Comparison of ENCODE assay signal across 11 cellular contexts in the genomic region with DNA sequence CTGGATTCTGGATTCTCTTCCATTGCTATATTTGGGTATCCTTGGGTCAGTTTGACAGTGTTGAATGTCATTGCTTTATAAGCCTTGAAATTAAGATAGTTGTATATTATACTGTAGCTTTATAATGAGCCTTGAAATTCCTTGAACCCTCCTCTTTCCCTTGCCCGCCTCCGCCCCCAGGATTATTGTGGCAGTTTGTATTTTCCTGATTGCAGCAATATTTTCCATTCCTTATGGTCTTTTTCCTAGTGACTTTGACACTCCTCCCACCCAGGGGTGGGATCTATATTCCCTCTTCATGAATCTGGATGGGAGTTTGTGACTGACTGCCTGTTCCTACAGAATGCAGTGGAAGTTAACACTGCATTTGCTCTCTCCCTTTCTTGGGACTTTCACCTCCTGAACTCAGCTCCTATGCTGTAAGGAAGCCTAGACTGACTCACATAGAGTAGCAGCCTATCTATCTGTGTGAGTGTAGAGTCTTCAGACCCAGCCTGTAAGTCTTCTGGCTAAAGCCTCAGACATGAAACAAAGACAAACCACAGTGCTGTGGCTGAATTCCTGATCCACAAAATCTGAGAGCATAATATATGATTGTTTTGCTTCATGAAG. TPM values are rescaled to one million over a fixed set of nuclear protein-coding genes. Genes with fewer than 3 reads are reported as not detected.
DNase-seq lines count a peak whose midpoint lies in the region; ATAC-seq and TF ChIP-seq lines count a peak whose summit lies in the region.
"Had no signal": no experiment of that assay in that cellular context is flagged by ENCODE, and none has a peak within 500 bp of the region (broad histone marks: within the 10 kb centered on the region; RNA-seq: fewer than 3 reads in every experiment).

No MANE protein-coding gene starts in this region.

- CTCF ChIA-PET in MCF 10A (lab: Yijun Ruan, JAX): interaction anchor here (0.6 to 0.9 kb wide), 2 partner anchors 28 to 72 kb away, joined by 3 read pairs; no protein-coding TSS in a partner anchor

- no peaks in the 10 kb centered on the region for H3K27me3 ChIP-seq in trophoblast cell (ENCODE audit: insufficient read depth, low read length)
- H3K27me3 ChIP-seq: neutrophil, testis had no signal

- DNase-seq in Daoy (ENCODE audit: low read depth) (peak; percentile 1), NB4 (ENCODE audit: low read depth) (peak; percentile 25), MCF 10A (ENCODE audit: unreplicated experiment) (peak; percentile 18), trophoblast cell (no peak), NCI-H1436 (lab: John Stamatoyannopoulos, UW) (no peak)
- no peak for DNase-seq in natural killer cell treated with Interleukin-12 subunit alpha and Interleukin-12 subunit beta and Interleukin-15 and Interleukin-18, amount 100 ng/mL, for 72 hours (ENCODE audit: low spot score)
- no peak for DNase-seq in stimulated activated CD4-positive, alpha-beta T cell treated with anti-CD3 and anti-CD28 coated beads, Interleukin-2, amount 100 ng/mL, for 24 hours
- DNase-seq in activated effector memory CD4-positive, alpha-beta T cell treated with Interleukin-2 at 50 U/mL for 16 hours: no peak
- DNase-seq: effector CD8-positive, alpha-beta T cell; testis had no signal

- TF ChIP-seq CTCF in NB4 (IDR thresholded peaks at IDR 0.05; ENCODE audit: low read depth, low read length): no peak
- no peak for TF ChIP-seq CTCF in MCF 10A (IDR thresholded peaks at IDR 0.05; ENCODE audit: unreplicated experiment)

- no peak overlapping the region for H2AK5ac ChIP-seq in trophoblast cell (ENCODE audit: low read length)

- H3K4ac ChIP-seq in trophoblast cell (ENCODE audit: low read depth, low read length): no peak overlapping the region

- H3K27ac ChIP-seq in trophoblast cell (ENCODE audit: low read depth, low read length): no peak overlapping the region
- H3K27ac ChIP-seq: neutrophil had no signal

- H3K36me3 Mint-ChIP-seq in MCF 10A (ENCODE audit: insufficient read depth, unreplicated experiment): no peaks in the 10 kb centered on the region
- no peaks in the 10 kb centered on the region for H3K36me3 Mint-ChIP-seq in natural killer cell treated with Interleukin-12 subunit alpha and Interleukin-12 subunit beta and Interleukin-15 and Interleukin-18, amount 100 ng/mL, for 72 hours

- H3K9me3 ChIP-seq in trophoblast cell (ENCODE audit: insufficient read depth, low read depth, low read length): no peaks in the 10 kb centered on the region
- H3K9me3 ChIP-seq: neutrophil, testis had no signal

- peak overlapping the region; percentile 17 for H3K27ac Mint-ChIP-seq in MCF 10A (ENCODE audit: low read depth, unreplicated experiment)
- peak overlapping the region; percentile 38 to 61 for H3K27ac Mint-ChIP-seq in natural killer cell treated with Interleukin-12 subunit alpha and Interleukin-12 subunit beta and Interleukin-15 and Interleukin-18, amount 100 ng/mL, for 72 hours

- no CpG with 5 or more reads among the region's 2 CpGs for WGBS in trophoblast cell (ENCODE audit: extremely low coverage, insufficient coverage, insufficient read length)

- H3K79me1 ChIP-seq in trophoblast cell (ENCODE audit: low read length): peaks cover 5% of the 10 kb centered on the region

- intact Hi-C loops in MCF 10A (cut with micrococcal nuclease): no loop called here

- no peak overlapping the region for H4K8ac ChIP-seq in trophoblast cell (ENCODE audit: low read depth, low read length)

- H3K4me1 ChIP-seq in trophoblast cell (ENCODE audit: control insufficient read depth in 1 of 2, insufficient read depth in 2 of 2, low read length in 2 of 2): no peaks in the 10 kb centered on the region
- H3K4me1 ChIP-seq: testis had no signal

- no peak overlapping the region for H4K12ac ChIP-seq in trophoblast cell (ENCODE audit: low read depth, low read length)

- no peak overlapping the region for H2BK5ac ChIP-seq in trophoblast cell (ENCODE audit: low read depth, low read length, poor library complexity)

- H3K14ac ChIP-seq in trophoblast cell (ENCODE audit: low read length): no peak overlapping the region

- H3K18ac ChIP-seq in trophoblast cell (ENCODE audit: low read length): no peak overlapping the region

- H3K9me3 Mint-ChIP-seq in MCF 10A (ENCODE audit: unreplicated experiment): no peaks in the 10 kb centered on the region
- H3K9me3 Mint-ChIP-seq in natural killer cell treated with Interleukin-12 subunit alpha and Interleukin-12 subunit beta and Interleukin-15 and Interleukin-18, amount 100 ng/mL, for 72 hours: no peaks in the 10 kb centered on the region

- no peak for ATAC-seq in natural killer cell treated with Interleukin-12 subunit alpha and Interleukin-12 subunit beta and Interleukin-15 and Interleukin-18, amount 100 ng/mL, for 72 hours

- TF ChIP-seq POLR2A in NB4 (IDR thresholded peaks at IDR 0.05; ENCODE audit: extremely low read depth, insufficient read length): no peak

- H3K4me1 Mint-ChIP-seq in MCF 10A (ENCODE audit: insufficient read depth, unreplicated experiment): peaks cover 13% of the 10 kb centered on the region
- H3K4me1 Mint-ChIP-seq in natural killer cell treated with Interleukin-12 subunit alpha and Interleukin-12 subunit beta and Interleukin-15 and Interleukin-18, amount 100 ng/mL, for 72 hours (ENCODE audit: low read depth in 2 of 2): peaks cover 6 to 12% of the 10 kb centered on the region in 2 donors

- H4K91ac ChIP-seq in trophoblast cell (ENCODE audit: low read depth, low read length): no peak overlapping the region

- no TSS peak for BruUV-seq in MCF 10A (replicated peaks; lab: Mats Ljungman, UMichigan)

- POLR2A ChIA-PET in MCF 10A (lab: Yijun Ruan, JAX): interaction anchor here (1.1 to 3.4 kb wide), 3 partner anchors 33 to 43 kb away, joined by 5 to 35 read pairs (median 21); a partner anchor contains a TSS

- H2AFZ ChIP-seq in trophoblast cell (ENCODE audit: insufficient read depth, low read length, poor library complexity): no peak overlapping the region

- H3K27me3 Mint-ChIP-seq in MCF 10A (ENCODE audit: insufficient read depth, unreplicated experiment): peaks cover 23% of the 10 kb centered on the region
- peaks cover 0 to 8% of the 10 kb centered on the region in 2 donors for H3K27me3 Mint-ChIP-seq in natural killer cell treated with Interleukin-12 subunit alpha and Interleukin-12 subunit beta and Interleukin-15 and Interleukin-18, amount 100 ng/mL, for 72 hours

- no peaks in the 10 kb centered on the region for H3K36me3 ChIP-seq in trophoblast cell (ENCODE audit: control insufficient read depth in 1 of 2, insufficient read depth in 2 of 2, low read length in 2 of 2)
- H3K36me3 ChIP-seq: neutrophil had no signal

- no peak overlapping the region for H2BK12ac ChIP-seq in trophoblast cell (ENCODE audit: low read length)

- H3K4me3 ChIP-seq in NB4 (ENCODE audit: low read depth, low read length) (peak overlapping the region; percentile 89), trophoblast cell (ENCODE audit: low read depth, low read length) (no peak overlapping the region)
- H3K4me3 ChIP-seq: testis had no signal

- H2BK120ac ChIP-seq in trophoblast cell (ENCODE audit: insufficient read depth, low read length, poor library complexity): no peak overlapping the region

- H3K23ac ChIP-seq in trophoblast cell (ENCODE audit: low read length): no peak overlapping the region

- peaks cover 5% of the 10 kb centered on the region for H3K79me2 ChIP-seq in trophoblast cell (ENCODE audit: control insufficient read depth, insufficient read depth, low read length, poor library complexity)

- no peak overlapping the region for H3K4me2 ChIP-seq in trophoblast cell (ENCODE audit: low read length)

- H3K9ac ChIP-seq in trophoblast cell (ENCODE audit: low read length): no peak overlapping the region

- peak overlapping the region; percentile 46 for H3K4me3 Mint-ChIP-seq in MCF 10A (ENCODE audit: unreplicated experiment)
- H3K4me3 Mint-ChIP-seq in natural killer cell treated with Interleukin-12 subunit alpha and Interleukin-12 subunit beta and Interleukin-15 and Interleukin-18, amount 100 ng/mL, for 72 hours: peak overlapping the region; percentile 89

RNA-seq across cellular contexts. Expression of a gene that starts 2.2 kb away (rescaled TPM):
- total RNA-seq in Daoy (2014; rRNA removed; shearing (Covaris generic)): 56.2 and 56.3 TPM in 2 replicates
- total RNA-seq in MCF 10A (2022): 54.8 and 70.2 TPM in 2 replicates
- total RNA-seq in natural killer cell treated with Interleukin-12 subunit alpha and Interleukin-12 subunit beta and Interleukin-15 and Interleukin-18, amount 100 ng/mL, for 72 hours: 10 to 100 TPM; 47.2 to 62.5 TPM
- 37.6 and 39.1 TPM in 2 replicates for polyA plus RNA-seq in trophoblast cell (2013)

RNA-seq across cellular contexts. Expression of a gene that starts 6.3 kb away (rescaled TPM):
- total RNA-seq in Daoy (2014; rRNA removed; shearing (Covaris generic)): 0.63 and 2.2 TPM in 2 replicates
- total RNA-seq in MCF 10A (2022): 5.3 and 6.1 TPM in 2 replicates
- 1 to 10 TPM; 2.7 to 2.9 TPM for total RNA-seq in natural killer cell treated with Interleukin-12 subunit alpha and Interleukin-12 subunit beta and Interleukin-15 and Interleukin-18, amount 100 ng/mL, for 72 hours
- polyA plus RNA-seq in trophoblast cell (2013): 0.60 and 0.92 TPM in 2 replicates

RNA-seq across cellular contexts. Expression of a gene that starts 42.1 kb away (rescaled TPM):
- 5.8 and 9.0 TPM in 2 replicates for total RNA-seq in Daoy (2014; rRNA removed; shearing (Covaris generic))
- 8.0 and 10.1 TPM in 2 replicates for total RNA-seq in MCF 10A (2022)
- total RNA-seq in natural killer cell treated with Interleukin-12 subunit alpha and Interleukin-12 subunit beta and Interleukin-15 and Interleukin-18, amount 100 ng/mL, for 72 hours: 1 to 10 TPM in 1 of 2 donors, not detected in 1; 1.4 TPM
- 11.3 and 12.8 TPM in 2 replicates for polyA plus RNA-seq in trophoblast cell (2013)

RNA-seq across cellular contexts. Expression of a gene that starts 42.1 kb away (rescaled TPM):
- 6.3 and 15.9 TPM in 2 replicates for total RNA-seq in Daoy (2014; rRNA removed; shearing (Covaris generic))
- 21.3 and 32.2 TPM in 2 replicates for total RNA-seq in MCF 10A (2022)
- 10 to 100 TPM; 12.4 to 17.4 TPM for total RNA-seq in natural killer cell treated with Interleukin-12 subunit alpha and Interleukin-12 subunit beta and Interleukin-15 and Interleukin-18, amount 100 ng/mL, for 72 hours
- polyA plus RNA-seq in trophoblast cell (2013): 21.9 and 23.6 TPM in 2 replicates

RNA-seq across cellular contexts. Expression of a gene that starts 42.5 kb away (rescaled TPM):
- total RNA-seq in Daoy (2014; rRNA removed; shearing (Covaris generic)): 10.1 and 10.7 TPM in 2 replicates
- 21.1 and 22.9 TPM in 2 replicates for total RNA-seq in MCF 10A (2022)
- total RNA-seq in natural killer cell treated with Interleukin-12 subunit alpha and Interleukin-12 subunit beta and Interleukin-15 and Interleukin-18, amount 100 ng/mL, for 72 hours: 10 to 100 TPM; 34.5 to 36.1 TPM
- 15.5 and 15.6 TPM in 2 replicates for polyA plus RNA-seq in trophoblast cell (2013)

Comparison
In these comparisons a context has a peak if more than half of its experiments do, and no peak if none do; other contexts are left out.
1. DNase-seq: peak in Daoy (single experiment), NB4 (single experiment) and MCF 10A (single experiment); none in natural killer cell treated with Interleukin-12 subunit alpha and Interleukin-12 subunit beta and Interleukin-15 and Interleukin-18, amount 100 ng/mL, for 72 hours (single experiment), stimulated activated CD4-positive, alpha-beta T cell treated with anti-CD3 and anti-CD28 coated beads, Interleukin-2, amount 100 ng/mL, for 24 hours (0 of 2), trophoblast cell (0 of 2), NCI-H1436 (single experiment) and activated effector memory CD4-positive, alpha-beta T cell treated with Interleukin-2 at 50 U/mL for 16 hours (single experiment).